Comparison of ENCODE assay signal across 8 cellular contexts in the genomic region with DNA sequence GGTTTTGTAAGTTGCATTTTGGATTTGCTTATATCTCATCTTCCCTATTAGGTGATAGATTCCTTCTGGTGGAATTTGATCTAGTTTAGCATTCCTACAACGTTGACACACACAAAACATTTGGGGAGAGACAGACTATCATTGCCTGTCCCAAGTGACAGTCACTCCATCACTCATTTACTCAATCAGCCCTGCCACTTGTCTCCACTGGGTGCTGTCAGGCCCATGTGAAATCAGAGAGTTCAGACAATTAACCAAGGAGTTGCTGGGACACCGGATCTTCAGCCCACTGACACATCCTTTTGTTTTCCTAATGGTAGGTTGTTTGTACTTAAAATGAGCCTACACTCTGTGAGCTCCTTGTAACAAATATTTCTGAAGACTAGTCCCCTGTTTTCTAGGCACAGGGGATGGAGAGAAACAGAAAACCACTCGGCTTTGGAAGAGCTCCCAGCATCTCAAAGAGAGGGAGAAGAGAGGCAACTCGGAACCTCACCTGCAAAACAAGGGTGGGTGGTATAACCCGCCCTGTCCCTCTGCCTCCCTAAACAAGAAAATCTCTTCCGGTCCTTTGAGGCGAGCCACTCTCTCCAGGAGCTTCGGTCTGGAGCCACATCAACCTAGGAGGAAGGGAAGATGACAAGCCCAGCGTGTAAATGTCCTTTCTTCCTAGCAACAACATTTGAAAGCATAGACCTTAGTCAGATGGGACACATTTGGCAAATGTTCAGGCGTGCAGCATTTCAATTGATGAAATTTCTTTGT.
DNase-seq lines count a peak whose midpoint lies in the region; ATAC-seq and TF ChIP-seq lines count a peak whose summit lies in the region.

No MANE protein-coding gene starts in this region.

- no peaks in the 10 kb centered on the region for H3K36me3 Mint-ChIP-seq in activated naive CD4-positive, alpha-beta T cell treated with anti-CD3 and anti-CD28 coated beads, Interleukin-2, amount 10 ng/mL, durations not matched to agents 7 days and 5 days
- no peaks in the 10 kb centered on the region for H3K36me3 Mint-ChIP-seq in activated T-helper 1 cell treated with anti-CD3 and anti-CD28 coated beads, Interleukin-12 subunit alpha, Interleukin-12 subunit beta, Interleukin-2, Interleukin-4 antibody, amounts not matched to agents 30 ng/mL and 10 ng/mL and 1 ng/mL, durations not matched to agents 14 hours and 24 hours and 36 hours (ENCODE audit: low read depth)

- intact Hi-C loops in activated T-helper 1 cell treated with anti-CD3 and anti-CD28 coated beads, Interleukin-12 subunit alpha, Interleukin-12 subunit beta, Interleukin-2, Interleukin-4 antibody, amounts not matched to agents 30 ng/mL and 10 ng/mL and 1 ng/mL, durations not matched to agents 14 hours and 24 hours and 36 hours (cut with micrococcal nuclease) = loop anchor here (10.0 kb wide), 1 partner anchor 640 kb away; no protein-coding TSS in a partner anchor

- H3K27ac ChIP-seq in thoracic aorta = no peak overlapping the region

- H3K36me3 ChIP-seq in thoracic aorta = no peaks in the 10 kb centered on the region

- ATAC-seq in thoracic aorta (ENCODE audit: insufficient number of reproducible peaks, low FRiP score, low read depth) (no peak), GM21529 (IDR thresholded peaks at IDR 0.05; ENCODE audit: unreplicated experiment) (no peak)

- H3K9me3 ChIP-seq in thoracic aorta = no peaks in the 10 kb centered on the region

- H3K4me3 ChIP-seq in thoracic aorta = peak overlapping the region; percentile 73

- TF ChIP-seq CTCF in thoracic aorta (IDR thresholded peaks at IDR 0.05) = no peak

- CTCF ChIA-PET in activated naive CD4-positive, alpha-beta T cell treated with anti-CD3 and anti-CD28 coated beads, Interleukin-2, amount 10 ng/mL, durations not matched to agents 7 days and 5 days (lab: Charles Lee) = no interaction called here

- no peak for DNase-seq in activated naive CD4-positive, alpha-beta T cell treated with anti-CD3 and anti-CD28 coated beads, Interleukin-2, amount 10 ng/mL, durations not matched to agents 7 days and 5 days
- DNase-seq in activated naive CD4-positive, alpha-beta T cell treated with Interleukin-2 at 50 U/mL for 16 hours = no peak
- DNase-seq in activated T-helper 1 cell treated with anti-CD3 and anti-CD28 coated beads, Interleukin-12 subunit alpha, Interleukin-12 subunit beta, Interleukin-2, Interleukin-4 antibody, amounts not matched to agents 30 ng/mL and 10 ng/mL and 1 ng/mL, durations not matched to agents 14 hours and 24 hours and 36 hours (ENCODE audit: low spot score) = no peak
- peak; percentile 16 for DNase-seq in iPS-NIHi7 (ENCODE audit: extremely low spot score)
- DNase-seq in thoracic aorta (ENCODE audit: low spot score) = no peak
- DNase-seq in amniotic stem cell (lab: John Stamatoyannopoulos, UW) = no peak
- DNase-seq in activated gamma-delta T cell treated with Interleukin-2 at 50 U/mL for 16 hours = no peak

- peak overlapping the region; percentile 60 for H3K4me3 Mint-ChIP-seq in activated naive CD4-positive, alpha-beta T cell treated with anti-CD3 and anti-CD28 coated beads, Interleukin-2, amount 10 ng/mL, durations not matched to agents 7 days and 5 days
- peak overlapping the region; percentile 49 for H3K4me3 Mint-ChIP-seq in activated T-helper 1 cell treated with anti-CD3 and anti-CD28 coated beads, Interleukin-12 subunit alpha, Interleukin-12 subunit beta, Interleukin-2, Interleukin-4 antibody, amounts not matched to agents 30 ng/mL and 10 ng/mL and 1 ng/mL, durations not matched to agents 14 hours and 24 hours and 36 hours

- no peak overlapping the region for H3K27ac Mint-ChIP-seq in activated naive CD4-positive, alpha-beta T cell treated with anti-CD3 and anti-CD28 coated beads, Interleukin-2, amount 10 ng/mL, durations not matched to agents 7 days and 5 days
- no peak overlapping the region for H3K27ac Mint-ChIP-seq in activated T-helper 1 cell treated with anti-CD3 and anti-CD28 coated beads, Interleukin-12 subunit alpha, Interleukin-12 subunit beta, Interleukin-2, Interleukin-4 antibody, amounts not matched to agents 30 ng/mL and 10 ng/mL and 1 ng/mL, durations not matched to agents 14 hours and 24 hours and 36 hours

- H3K27me3 ChIP-seq in thoracic aorta (replicated peaks; ENCODE audit: insufficient read depth) = no peaks in the 10 kb centered on the region

- peaks cover 27% of the 10 kb centered on the region for H3K27me3 Mint-ChIP-seq in activated naive CD4-positive, alpha-beta T cell treated with anti-CD3 and anti-CD28 coated beads, Interleukin-2, amount 10 ng/mL, durations not matched to agents 7 days and 5 days
- H3K27me3 Mint-ChIP-seq in activated T-helper 1 cell treated with anti-CD3 and anti-CD28 coated beads, Interleukin-12 subunit alpha, Interleukin-12 subunit beta, Interleukin-2, Interleukin-4 antibody, amounts not matched to agents 30 ng/mL and 10 ng/mL and 1 ng/mL, durations not matched to agents 14 hours and 24 hours and 36 hours (ENCODE audit: insufficient read depth) = peaks cover 26% of the 10 kb centered on the region

- H3K9me3 Mint-ChIP-seq in activated naive CD4-positive, alpha-beta T cell treated with anti-CD3 and anti-CD28 coated beads, Interleukin-2, amount 10 ng/mL, durations not matched to agents 7 days and 5 days = no peaks in the 10 kb centered on the region
- H3K9me3 Mint-ChIP-seq in activated T-helper 1 cell treated with anti-CD3 and anti-CD28 coated beads, Interleukin-12 subunit alpha, Interleukin-12 subunit beta, Interleukin-2, Interleukin-4 antibody, amounts not matched to agents 30 ng/mL and 10 ng/mL and 1 ng/mL, durations not matched to agents 14 hours and 24 hours and 36 hours = no peaks in the 10 kb centered on the region

- H3K4me1 ChIP-seq in thoracic aorta (ENCODE audit: control insufficient read depth in 1 of 2, low read depth in 2 of 2) = peaks cover 0 to 17% of the 10 kb centered on the region in 2 donors

- H3K4me1 Mint-ChIP-seq in activated naive CD4-positive, alpha-beta T cell treated with anti-CD3 and anti-CD28 coated beads, Interleukin-2, amount 10 ng/mL, durations not matched to agents 7 days and 5 days = peaks cover 15% of the 10 kb centered on the region
- H3K4me1 Mint-ChIP-seq in activated T-helper 1 cell treated with anti-CD3 and anti-CD28 coated beads, Interleukin-12 subunit alpha, Interleukin-12 subunit beta, Interleukin-2, Interleukin-4 antibody, amounts not matched to agents 30 ng/mL and 10 ng/mL and 1 ng/mL, durations not matched to agents 14 hours and 24 hours and 36 hours (ENCODE audit: low read depth) = peaks cover 8% of the 10 kb centered on the region
